ENCODE assay signal across 24 cellular contexts in the genomic region with DNA sequence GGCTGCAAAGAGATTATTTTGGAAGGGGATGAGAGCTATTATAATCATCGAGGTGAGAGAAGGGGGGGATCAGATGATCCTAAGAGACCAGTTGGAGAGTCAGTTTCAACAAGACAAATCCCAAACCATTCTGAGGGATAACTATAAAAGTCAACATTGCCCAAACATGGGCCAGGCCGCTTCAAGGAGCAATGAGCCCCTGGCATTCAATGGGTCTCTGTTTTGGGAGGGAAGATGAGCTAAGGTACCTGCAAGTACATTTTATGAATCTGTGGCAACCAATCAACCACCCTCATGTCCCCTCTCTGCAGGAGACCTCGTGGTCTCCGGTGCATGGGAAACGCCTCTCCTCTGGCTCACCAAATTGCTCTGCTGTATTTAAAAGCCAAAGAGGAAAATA.
DNase-seq lines count a peak whose midpoint lies in the region; ATAC-seq and TF ChIP-seq lines count a peak whose summit lies in the region.
"Had no signal": no experiment of that assay in that cellular context is flagged by ENCODE, and none has a peak within 500 bp of the region (broad histone marks: within the 10 kb centered on the region; RNA-seq: fewer than 3 reads in every experiment).

No MANE protein-coding gene starts in this region.

- no peak for TF ChIP-seq CTCF in esophagus muscularis mucosa (IDR thresholded peaks at IDR 0.05)
- no peak for TF ChIP-seq CTCF in vagina (IDR thresholded peaks at IDR 0.05)

- DNase-seq in stimulated activated naive CD8-positive, alpha-beta T cell treated with anti-CD3 and anti-CD28 coated beads, Interleukin-15, Interleukin-2, amounts not matched to agents 100 U/mL and 50 U/mL, for 24 hours = no peak
- DNase-seq in esophagus muscularis mucosa (ENCODE audit: extremely low spot score) = peak; percentile 55
- peak; percentile 34 to 60 for DNase-seq in vagina (ENCODE audit: extremely low spot score in 2 of 2)
- no peak for DNase-seq in NCI-H345 treated with DMSO at 0.1 percent for 48 hours (lab: John Stamatoyannopoulos, UW; ENCODE audit: unreplicated experiment)
- DNase-seq: 8988T; ACHN; BE2C; C1 segment of cervical spinal cord; CD4-positive, alpha-beta memory T cell; CD4-positive, CD25-positive, alpha-beta regulatory T cell; CD8-positive, alpha-beta memory T cell; COR-L47; DMS 273 treated with DMSO at 0.1 percent for 48 hours; DMS153; DMS53; DMS79; DND-41; EL; GDM1 had no signal

- H3K27me3 Mint-ChIP-seq in stimulated activated naive CD8-positive, alpha-beta T cell treated with anti-CD3 and anti-CD28 coated beads, Interleukin-15, Interleukin-2, amounts not matched to agents 100 ng/mL and 50 ng/mL, for 24 hours = peaks cover 11% of the 10 kb centered on the region
- H3K27me3 Mint-ChIP-seq: CD4-positive, CD25-positive, alpha-beta regulatory T cell had no signal

- no peaks in the 10 kb centered on the region for H3K4me1 Mint-ChIP-seq in stimulated activated naive CD8-positive, alpha-beta T cell treated with anti-CD3 and anti-CD28 coated beads, Interleukin-15, Interleukin-2, amounts not matched to agents 100 ng/mL and 50 ng/mL, for 24 hours (ENCODE audit: low read depth)
- H3K4me1 Mint-ChIP-seq: CD14-positive monocyte; CD4-positive, CD25-positive, alpha-beta regulatory T cell; CD8-positive, alpha-beta memory T cell had no signal

- no peaks in the 10 kb centered on the region for H3K36me3 Mint-ChIP-seq in stimulated activated naive CD8-positive, alpha-beta T cell treated with anti-CD3 and anti-CD28 coated beads, Interleukin-15, Interleukin-2, amounts not matched to agents 100 ng/mL and 50 ng/mL, for 24 hours (ENCODE audit: low read depth)
- H3K36me3 Mint-ChIP-seq: CD14-positive monocyte had no signal

- WGBS in esophagus muscularis mucosa = 80% methylated on average over 4 of the region's 5 CpGs

- TF ChIP-seq POLR2A in esophagus muscularis mucosa (IDR thresholded peaks at IDR 0.05; ENCODE audit: low read depth) (no peak), vagina (IDR thresholded peaks at IDR 0.05) (no peak)

- H3K9me3 ChIP-seq in esophagus muscularis mucosa (peaks cover 0 to 12% (median 8%) of the 10 kb centered on the region in 4 donors), vagina (no peaks in the 10 kb centered on the region)

- intact Hi-C loops in esophagus muscularis mucosa (cut with DNase I) = no loop called here
- intact Hi-C loops in vagina (cut with DNase I) = no loop called here

- H3K9me3 Mint-ChIP-seq in stimulated activated naive CD8-positive, alpha-beta T cell treated with anti-CD3 and anti-CD28 coated beads, Interleukin-15, Interleukin-2, amounts not matched to agents 100 ng/mL and 50 ng/mL, for 24 hours = peaks cover 21% of the 10 kb centered on the region

- H3K27me3 ChIP-seq in esophagus muscularis mucosa (no peaks in the 10 kb centered on the region), vagina (no peaks in the 10 kb centered on the region)
- H3K27me3 ChIP-seq: BE2C, BLaER1 had no signal

- no peak for TF ChIP-seq EP300 in esophagus muscularis mucosa (IDR thresholded peaks at IDR 0.05)

- H3K4me3 ChIP-seq in esophagus muscularis mucosa (no peak overlapping the region), vagina (no peak overlapping the region)
- H3K4me3 ChIP-seq: BLaER1, GM12878 had no signal

- H3K4me1 ChIP-seq in esophagus muscularis mucosa = no peaks in the 10 kb centered on the region
- no peaks in the 10 kb centered on the region for H3K4me1 ChIP-seq in vagina
- H3K4me1 ChIP-seq: BE2C had no signal

- no peak overlapping the region for H3K27ac ChIP-seq in esophagus muscularis mucosa (replicated peaks in 1 of 4)
- no peak overlapping the region for H3K27ac ChIP-seq in vagina
- H3K27ac ChIP-seq: BLaER1 had no signal

- H3K27ac Mint-ChIP-seq in stimulated activated naive CD8-positive, alpha-beta T cell treated with anti-CD3 and anti-CD28 coated beads, Interleukin-15, Interleukin-2, amounts not matched to agents 100 ng/mL and 50 ng/mL, for 24 hours = peak overlapping the region; percentile 11
- H3K27ac Mint-ChIP-seq: CD14-positive monocyte; CD4-positive, alpha-beta memory T cell; CD4-positive, CD25-positive, alpha-beta regulatory T cell; CD8-positive, alpha-beta memory T cell had no signal

- H3K36me3 ChIP-seq in esophagus muscularis mucosa (no peaks in the 10 kb centered on the region), vagina (no peaks in the 10 kb centered on the region)
- H3K36me3 ChIP-seq: BE2C, BLaER1 had no signal

- no peak overlapping the region for H3K4me3 Mint-ChIP-seq in stimulated activated naive CD8-positive, alpha-beta T cell treated with anti-CD3 and anti-CD28 coated beads, Interleukin-15, Interleukin-2, amounts not matched to agents 100 ng/mL and 50 ng/mL, for 24 hours
- H3K4me3 Mint-ChIP-seq: CD14-positive monocyte; CD4-positive, alpha-beta memory T cell; CD4-positive, CD25-positive, alpha-beta regulatory T cell; CD8-positive, alpha-beta memory T cell had no signal

- ATAC-seq in stimulated activated naive CD8-positive, alpha-beta T cell treated with anti-CD3 and anti-CD28 coated beads, Interleukin-15, Interleukin-2, amounts not matched to agents 100 U/mL and 50 U/mL, for 24 hours = no peak
- no peak for ATAC-seq in GM18868 (IDR thresholded peaks at IDR 0.05; ENCODE audit: unreplicated experiment)
- ATAC-seq: GM12878 had no signal

Comparison
In these comparisons a context has a peak if more than half of its experiments do, and no peak if none do; other contexts are left out.
1. DNase-seq: peak in esophagus muscularis mucosa (single experiment) and vagina (2 of 2); none in stimulated activated naive CD8-positive, alpha-beta T cell treated with anti-CD3 and anti-CD28 coated beads, Interleukin-15, Interleukin-2, amounts not matched to agents 100 U/mL and 50 U/mL, for 24 hours (single experiment) and NCI-H345 treated with DMSO at 0.1 percent for 48 hours (single experiment).